ENCODE assay signal across 9 cellular contexts in the genomic region with DNA sequence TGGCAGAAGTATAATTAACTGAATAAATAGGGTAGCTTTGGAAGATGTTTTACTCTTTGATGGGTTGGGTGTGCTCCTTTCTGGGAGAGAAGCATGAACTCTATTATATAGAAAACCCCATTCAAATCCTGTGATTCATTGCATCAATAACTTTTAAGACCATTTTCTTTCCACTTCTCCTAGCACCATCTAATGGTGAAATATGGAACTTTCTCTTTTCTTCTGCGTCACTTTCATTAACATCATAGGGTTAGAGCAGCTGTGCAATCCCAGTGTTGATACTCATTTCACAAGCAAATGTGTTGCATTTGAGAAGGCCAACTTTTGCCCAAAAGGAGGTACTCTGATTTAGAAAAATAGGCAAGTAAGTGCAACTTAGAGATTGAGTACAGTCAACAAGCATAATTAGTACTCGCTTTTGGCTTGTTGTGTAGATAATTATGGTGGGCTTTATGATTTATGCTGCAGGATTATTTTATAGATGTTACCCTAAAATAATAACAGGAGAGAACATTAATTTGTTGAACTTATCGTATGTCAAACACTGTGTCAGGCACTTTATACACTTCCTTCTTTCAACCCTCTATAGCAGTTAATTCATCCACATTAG.
A peak's percentile ranks its signal among the peaks of the same experiment; 100 is the strongest.
DNase-seq lines count a peak whose midpoint lies in the region; ATAC-seq and TF ChIP-seq lines count a peak whose summit lies in the region.
"Had no signal": no experiment of that assay in that cellular context is flagged by ENCODE, and none has a peak within 500 bp of the region (broad histone marks: within the 10 kb centered on the region; RNA-seq: fewer than 3 reads in every experiment).

No MANE protein-coding gene starts in this region.

- peak; percentile 68 to 91 (median 77) for TF ChIP-seq CTCF in adrenal gland (IDR thresholded peaks at IDR 0.05)

- peak in 1 of 2 donors; percentile 10 for TF ChIP-seq POLR2A in adrenal gland (IDR thresholded peaks at IDR 0.05)

- intact Hi-C loops in adrenal gland (cut with DNase I) (loop anchor here (5.0 kb wide), 1 partner anchor 94 kb away; the partner anchor contains the start of gene CPED1 (in 2 of the 2)), right cardiac atrium (cut with DNase I) (loop anchor here in 3 of 4 donors (2.0 to 5.0 kb wide), 2 partner anchors 93 to 94 kb away; partner anchors contain the start of gene CPED1 (in 3 of the 3))

- H3K27ac Mint-ChIP-seq in stimulated activated effector memory CD8-positive, alpha-beta T cell treated with anti-CD3 and anti-CD28 coated beads, Interleukin-12 subunit alpha, Interleukin-12 subunit beta, amount 100 ng/mL, for 72 hours = no peak overlapping the region
- H3K27ac Mint-ChIP-seq in activated CD4-positive, alpha-beta memory T cell treated with anti-CD3 and anti-CD28 coated beads, Interleukin-2, amount 10 ng/mL, durations not matched to agents 7 days and 5 days = no peak overlapping the region
- H3K27ac Mint-ChIP-seq: T-helper 1 cell treated with Interleukin-12 subunit alpha and Interleukin-12 subunit beta and Interleukin-4 antibody, amounts not matched to agents 30 μg/mL and 1 μg/mL, for 36 hours had no signal

- no peaks in the 10 kb centered on the region for H3K36me3 ChIP-seq in adrenal gland (replicated peaks in 1 of 2)

- POLR2A ChIA-PET in activated CD4-positive, alpha-beta memory T cell treated with anti-CD3 and anti-CD28 coated beads, Interleukin-2, amount 10 ng/mL, durations not matched to agents 7 days and 5 days (lab: Charles Lee) = interaction anchor here (0.8 kb wide), 1 partner anchor 94 kb away, joined by 4 read pairs; no protein-coding TSS in a partner anchor

- WGBS in adrenal gland, 4 donors = 40 to 53% (median 42%) methylated on average over 3 of the region's 3 CpGs
- 46% methylated on average over 3 of the region's 3 CpGs for WGBS in right cardiac atrium

- H3K9me3 Mint-ChIP-seq in stimulated activated effector memory CD8-positive, alpha-beta T cell treated with anti-CD3 and anti-CD28 coated beads, Interleukin-12 subunit alpha, Interleukin-12 subunit beta, amount 100 ng/mL, for 72 hours = no peaks in the 10 kb centered on the region
- no peaks in the 10 kb centered on the region for H3K9me3 Mint-ChIP-seq in activated CD4-positive, alpha-beta memory T cell treated with anti-CD3 and anti-CD28 coated beads, Interleukin-2, amount 10 ng/mL, durations not matched to agents 7 days and 5 days
- H3K9me3 Mint-ChIP-seq: T-helper 1 cell treated with Interleukin-12 subunit alpha and Interleukin-12 subunit beta and Interleukin-4 antibody, amounts not matched to agents 30 μg/mL and 1 μg/mL, for 36 hours had no signal

- H3K4me3 Mint-ChIP-seq in stimulated activated effector memory CD8-positive, alpha-beta T cell treated with anti-CD3 and anti-CD28 coated beads, Interleukin-12 subunit alpha, Interleukin-12 subunit beta, amount 100 ng/mL, for 72 hours = no peak overlapping the region
- H3K4me3 Mint-ChIP-seq in activated CD4-positive, alpha-beta memory T cell treated with anti-CD3 and anti-CD28 coated beads, Interleukin-2, amount 10 ng/mL, durations not matched to agents 7 days and 5 days = no peak overlapping the region
- H3K4me3 Mint-ChIP-seq: T-helper 1 cell treated with Interleukin-12 subunit alpha and Interleukin-12 subunit beta and Interleukin-4 antibody, amounts not matched to agents 30 μg/mL and 1 μg/mL, for 36 hours had no signal

- no peaks in the 10 kb centered on the region for H3K4me1 Mint-ChIP-seq in stimulated activated effector memory CD8-positive, alpha-beta T cell treated with anti-CD3 and anti-CD28 coated beads, Interleukin-12 subunit alpha, Interleukin-12 subunit beta, amount 100 ng/mL, for 72 hours
- H3K4me1 Mint-ChIP-seq in activated CD4-positive, alpha-beta memory T cell treated with anti-CD3 and anti-CD28 coated beads, Interleukin-2, amount 10 ng/mL, durations not matched to agents 7 days and 5 days = no peaks in the 10 kb centered on the region

- H3K4me3 ChIP-seq in adrenal gland (no peak overlapping the region), right cardiac atrium (ENCODE audit: low read length) (no peak overlapping the region)

- DNase-seq in CMK (ENCODE audit: low read depth) (peak; percentile 17), NCI-H2171 (lab: John Stamatoyannopoulos, UW) (peak; percentile 2), adrenal gland (no peak), right cardiac atrium (no peak)
- no peak for DNase-seq in stimulated activated effector memory CD8-positive, alpha-beta T cell treated with anti-CD3 and anti-CD28 coated beads, Interleukin-12 subunit alpha, Interleukin-12 subunit beta, amount 100 ng/mL, for 72 hours (ENCODE audit: low spot score in 2 of 2)
- no peak for DNase-seq in activated CD4-positive, alpha-beta memory T cell treated with anti-CD3 and anti-CD28 coated beads, Interleukin-2, amount 10 ng/mL, durations not matched to agents 7 days and 5 days

- no peaks in the 10 kb centered on the region for H3K27me3 ChIP-seq in adrenal gland
- no peaks in the 10 kb centered on the region for H3K27me3 ChIP-seq in right cardiac atrium (ENCODE audit: control insufficient read depth, insufficient read depth)

- H3K27ac ChIP-seq in adrenal gland (peak overlapping the region in 1 of 5 donors; percentile 43), right cardiac atrium (ENCODE audit: low read length) (no peak overlapping the region)

- CTCF ChIA-PET in activated CD4-positive, alpha-beta memory T cell treated with anti-CD3 and anti-CD28 coated beads, Interleukin-2, amount 10 ng/mL, durations not matched to agents 7 days and 5 days (lab: Charles Lee) = interaction anchor here (0.6 to 4.0 kb wide), 10 partner anchors 11 to 289 kb away, joined by 3 to 39 read pairs (median 4); partner anchors contain the start of gene CPED1

- no peaks in the 10 kb centered on the region for H3K9me3 ChIP-seq in adrenal gland (replicated peaks in 1 of 3)
- no peaks in the 10 kb centered on the region for H3K9me3 ChIP-seq in right cardiac atrium (ENCODE audit: control insufficient read depth, low read length)

- ATAC-seq in GM18907 (IDR thresholded peaks at IDR 0.05; ENCODE audit: unreplicated experiment) = peak; percentile 85
- ATAC-seq in HG03095 (IDR thresholded peaks at IDR 0.05; ENCODE audit: unreplicated experiment) = peak; percentile 82
- ATAC-seq in right cardiac atrium = peak; percentile 66 to 70
- peak; percentile 75 for ATAC-seq in stimulated activated effector memory CD8-positive, alpha-beta T cell treated with anti-CD3 and anti-CD28 coated beads, Interleukin-12 subunit alpha, Interleukin-12 subunit beta, amount 100 ng/mL, for 72 hours

- H3K4me1 ChIP-seq in adrenal gland (replicated peaks in 1 of 2) (peaks cover 7 to 22% of the 10 kb centered on the region in 2 donors), right cardiac atrium (ENCODE audit: control insufficient read depth, insufficient read depth, low read length) (peaks cover 4% of the 10 kb centered on the region)

- H3K36me3 Mint-ChIP-seq in stimulated activated effector memory CD8-positive, alpha-beta T cell treated with anti-CD3 and anti-CD28 coated beads, Interleukin-12 subunit alpha, Interleukin-12 subunit beta, amount 100 ng/mL, for 72 hours = no peaks in the 10 kb centered on the region
- no peaks in the 10 kb centered on the region for H3K36me3 Mint-ChIP-seq in activated CD4-positive, alpha-beta memory T cell treated with anti-CD3 and anti-CD28 coated beads, Interleukin-2, amount 10 ng/mL, durations not matched to agents 7 days and 5 days (ENCODE audit: low read depth)

- peaks cover 26% of the 10 kb centered on the region for H3K27me3 Mint-ChIP-seq in activated CD4-positive, alpha-beta memory T cell treated with anti-CD3 and anti-CD28 coated beads, Interleukin-2, amount 10 ng/mL, durations not matched to agents 7 days and 5 days

Comparison
In these comparisons a context has a peak if more than half of its experiments do, and no peak if none do; other contexts are left out.
1. DNase-seq: peak in CMK (single experiment) and NCI-H2171 (single experiment); none in adrenal gland (0 of 7), right cardiac atrium (0 of 3), stimulated activated effector memory CD8-positive, alpha-beta T cell treated with anti-CD3 and anti-CD28 coated beads, Interleukin-12 subunit alpha, Interleukin-12 subunit beta, amount 100 ng/mL, for 72 hours (0 of 2) and activated CD4-positive, alpha-beta memory T cell treated with anti-CD3 and anti-CD28 coated beads, Interleukin-2, amount 10 ng/mL, durations not matched to agents 7 days and 5 days (single experiment).
2. Peak in every context shown above with its lines, with median percentiles within 50 percentile points of each other: ATAC-seq.